Comparison of ENCODE assay signal across 35 cellular contexts in genomic region chr13:38477676-38478075, GRCh38.
DNase-seq lines count a peak whose midpoint lies in the region; ATAC-seq, FAIRE-seq and TF ChIP-seq lines count a peak whose summit lies in the region.
"Had no signal": no experiment of that assay in that cellular context is flagged by ENCODE, and none has a peak within 500 bp of the region (broad histone marks: within the 10 kb centered on the region; RNA-seq: fewer than 3 reads in every experiment).

No MANE protein-coding gene starts in this region.

- 60 to 78% methylated on average over 2 of the region's 2 CpGs for WGBS in aorta, 2 donors
- WGBS in gastroesophageal sphincter (ENCODE audit: low coverage in 1 of 2), 2 donors = 83 to 89% methylated on average over 1 to 2 of the region's 2 CpGs

- FAIRE-seq in bronchial epithelial cell (lab: Jason Lieb, UNC) (no peak), GM12891 (lab: Jason Lieb, UNC) (no peak)
- FAIRE-seq: A204.1, A549, D721Med had no signal

- intact Hi-C loops in aorta (cut with DNase I) = no loop called here

- H3K4me1 ChIP-seq in foreskin keratinocyte (no peaks in the 10 kb centered on the region), aorta (ENCODE audit: control insufficient read depth in 1 of 2, insufficient read depth in 2 of 2, low read length in 2 of 2) (no peaks in the 10 kb centered on the region), gastroesophageal sphincter (no peaks in the 10 kb centered on the region)
- H3K4me1 ChIP-seq: A549; BE2C; BLaER1; BLaER1 treated with 17β-estradiol and CSF1 and Interleukin-3, amounts not matched to agents 10 nM and 100 nM; Caco-2 had no signal

- H3K4me3 ChIP-seq in bronchial epithelial cell (ENCODE audit: low read depth, low read length) = no peak overlapping the region
- no peak overlapping the region for H3K4me3 ChIP-seq in epithelial cell of esophagus (ENCODE audit: low read length)
- H3K4me3 ChIP-seq in aorta (ENCODE audit: low read length in 2 of 2) = no peak overlapping the region
- no peak overlapping the region for H3K4me3 ChIP-seq in gastroesophageal sphincter
- H3K4me3 ChIP-seq: A549; BLaER1; BLaER1 treated with 17β-estradiol and CSF1 and Interleukin-3, amounts not matched to agents 10 nM and 100 nM had no signal

- ATAC-seq in foreskin keratinocyte (no peak), aorta (ENCODE audit: low FRiP score) (peak; percentile 44), HG02885 (IDR thresholded peaks at IDR 0.05; ENCODE audit: poor library complexity, unreplicated experiment) (no peak), gastroesophageal sphincter (no peak)
- ATAC-seq: A549; CD8-positive, alpha-beta T cell had no signal

- H3K9me3 ChIP-seq in aorta (ENCODE audit: control insufficient read depth, low read length) (no peaks in the 10 kb centered on the region), gastroesophageal sphincter (no peaks in the 10 kb centered on the region)
- H3K9me3 ChIP-seq: A549, BE2C, BLaER1, Caco-2 had no signal

- TF ChIP-seq EP300 in gastroesophageal sphincter (IDR thresholded peaks at IDR 0.05) = no peak

- H3K27ac ChIP-seq in foreskin keratinocyte (no peak overlapping the region), aorta (ENCODE audit: low read depth in 1 of 2, low read length in 2 of 2) (no peak overlapping the region), gastroesophageal sphincter (no peak overlapping the region)
- H3K27ac ChIP-seq: 22Rv1; A549; BLaER1; BLaER1 treated with 17β-estradiol and CSF1 and Interleukin-3, amounts not matched to agents 10 nM and 100 nM; C4-2B had no signal

- DNase-seq in bronchial epithelial cell (ENCODE audit: low read depth) (peak; percentile 66), epithelial cell of esophagus (ENCODE audit: low read depth) (peak; percentile 59), foreskin keratinocyte (peak; percentile 64 to 76), aorta (no peak), amniotic stem cell (lab: John Stamatoyannopoulos, UW) (no peak), GM12891 (ENCODE audit: insufficient read length, low spot score) (no peak)
- DNase-seq: 8988T; ACHN; AML-193; BE2C; C1 segment of cervical spinal cord; Caco-2; Calu3; CD4-positive, alpha-beta memory T cell; CD4-positive, alpha-beta T cell; CD4-positive, CD25-positive, alpha-beta regulatory T cell; CD8-positive, alpha-beta memory T cell; CD8-positive, alpha-beta T cell; COR-L47; DMS 273 treated with DMSO at 0.1 percent for 48 hours; DMS153; DMS53; DMS79; DMS79 treated with DMSO at 0.1 percent for 48 hours; DND-41; EL had no signal

- H3K36me3 ChIP-seq in bronchial epithelial cell (ENCODE audit: control insufficient read depth, insufficient read depth, low read length) (no peaks in the 10 kb centered on the region), aorta (ENCODE audit: control insufficient read depth in 1 of 2, insufficient read depth in 2 of 2, low read length in 1 of 2) (no peaks in the 10 kb centered on the region), gastroesophageal sphincter (no peaks in the 10 kb centered on the region)
- H3K36me3 ChIP-seq: BE2C; BLaER1; BLaER1 treated with 17β-estradiol and CSF1 and Interleukin-3, amounts not matched to agents 10 nM and 100 nM had no signal

- no peaks in the 10 kb centered on the region for H3K27me3 ChIP-seq in bronchial epithelial cell (ENCODE audit: control insufficient read depth, insufficient read depth, low read length)
- H3K27me3 ChIP-seq in foreskin keratinocyte = no peaks in the 10 kb centered on the region
- H3K27me3 ChIP-seq in aorta (ENCODE audit: control insufficient read depth in 1 of 2, insufficient read depth in 2 of 2, low read length in 1 of 2) = no peaks in the 10 kb centered on the region
- no peaks in the 10 kb centered on the region for H3K27me3 ChIP-seq in gastroesophageal sphincter
- H3K27me3 ChIP-seq: BE2C; BLaER1; BLaER1 treated with 17β-estradiol and CSF1 and Interleukin-3, amounts not matched to agents 10 nM and 100 nM had no signal

- no peak for TF ChIP-seq POLR2A in gastroesophageal sphincter (IDR thresholded peaks at IDR 0.05)
- no peak for TF ChIP-seq POLR2A in GM12891 (IDR thresholded peaks at IDR 0.05; ENCODE audit: low read depth, low read length)

- TF ChIP-seq CTCF in bronchial epithelial cell (IDR thresholded peaks at IDR 0.05; ENCODE audit: insufficient read depth, low read length, severe bottlenecking) = no peak
- TF ChIP-seq CTCF in epithelial cell of esophagus (IDR thresholded peaks at IDR 0.05; ENCODE audit: insufficient read depth, low read depth, low read length, missing control alignments) = no peak
- TF ChIP-seq CTCF in foreskin keratinocyte (conservative IDR thresholded peaks at IDR 0.05) = no peak
- no peak for TF ChIP-seq CTCF in gastroesophageal sphincter (IDR thresholded peaks at IDR 0.05)

TF ChIP-seq in GM12891, 5 proteins besides CTCF, POLR2A, EP300 and RAD21:
- no peak for TF ChIP-seq TAF1 (IDR thresholded peaks at IDR 0.05; ENCODE audit: low read depth, low read length)
- TF ChIP-seq SPI1 (IDR thresholded peaks at IDR 0.05; ENCODE audit: low read depth, low read length) = no peak
- no peak for TF ChIP-seq POU2F2 (IDR thresholded peaks at IDR 0.05; ENCODE audit: low read depth, low read length)
- no peak for TF ChIP-seq PAX5 (IDR thresholded peaks at IDR 0.05; ENCODE audit: insufficient read depth, low read length, severe bottlenecking)
- no peak for TF ChIP-seq POLR2AphosphoS5 (IDR thresholded peaks at IDR 0.05; ENCODE audit: low read depth, low read length)

Comparison
In these comparisons a context has a peak if more than half of its experiments do, and no peak if none do; other contexts are left out.
1. DNase-seq: peak in bronchial epithelial cell (single experiment), epithelial cell of esophagus (single experiment) and foreskin keratinocyte (2 of 2); none in aorta (0 of 2), amniotic stem cell (single experiment) and GM12891 (single experiment).